In genomic region chr10:34139559-34139958, GRCh38 we compare ENCODE assay signal across 1 cellular context.
TF ChIP-seq lines count a peak whose summit lies in the region.

No MANE protein-coding gene starts in this region.

TF ChIP-seq in HEK293, 187 proteins besides CTCF, POLR2A, EP300 and RAD21 (continued from another document and continues in another):
- peak; percentile 70; the same call in 1 of the 2 replicates for TF ChIP-seq PRDM4 (tag by site-specific recombination; IDR thresholded peaks at IDR 0.05)
- no peak for TF ChIP-seq ZNF707 (tag by site-specific recombination; IDR thresholded peaks at IDR 0.05)
- TF ChIP-seq ZNF266 (tag by site-specific recombination; IDR thresholded peaks at IDR 0.05; ENCODE audit: low read depth) = no peak
- TF ChIP-seq ZNF610 (tag by site-specific recombination; IDR thresholded peaks at IDR 0.05; ENCODE audit: borderline replicate concordance) = no peak
- peak; percentile 82 for TF ChIP-seq ZBTB17 (tag by site-specific recombination; IDR thresholded peaks at IDR 0.05)
- no peak for TF ChIP-seq ZNF16 (tag by site-specific recombination; IDR thresholded peaks at IDR 0.05; ENCODE audit: low read depth)
- 0 out of 2 replicates have a peak, but pooled peaks have one; percentile 29 for TF ChIP-seq ZNF518A (tag by site-specific recombination; conservative IDR thresholded peaks at IDR 0.05; ENCODE audit: low read depth)
- TF ChIP-seq SP7 (tag by site-specific recombination; IDR thresholded peaks at IDR 0.05) = peak; percentile 56; the same call in 1 of the 2 replicates
- no peak for TF ChIP-seq YY2 (tag by site-specific recombination; IDR thresholded peaks at IDR 0.05)
- peak; percentile 97 for TF ChIP-seq ZNF629 (tag by site-specific recombination; IDR thresholded peaks at IDR 0.05)
- peak; percentile 57; the same call in 1 of the 2 replicates for TF ChIP-seq ZNF639 (tag by site-specific recombination; IDR thresholded peaks at IDR 0.05)
- peak; percentile 76 for TF ChIP-seq INSM2 (tag by site-specific recombination; IDR thresholded peaks at IDR 0.05)
- TF ChIP-seq GLI2 (tag by site-specific recombination; IDR thresholded peaks at IDR 0.05; ENCODE audit: borderline replicate concordance, low read depth) = no peak; the same call in 1 of the 2 replicates
- TF ChIP-seq ZNF677 (tag by site-specific recombination; IDR thresholded peaks at IDR 0.05) = no peak
- no peak for TF ChIP-seq MEIS1 (CRISPR knock-in tag; IDR thresholded peaks at IDR 0.05; ENCODE audit: borderline replicate concordance)
- no peak for TF ChIP-seq ZNF423 (tag by site-specific recombination; IDR thresholded peaks at IDR 0.05)
- no peak for TF ChIP-seq ZNF148 (tag by site-specific recombination; IDR thresholded peaks at IDR 0.05; ENCODE audit: borderline replicate concordance)
- TF ChIP-seq REPIN1 (tag by site-specific recombination; IDR thresholded peaks at IDR 0.05; ENCODE audit: low read depth) = no peak
- TF ChIP-seq ZBTB1 (tag by site-specific recombination; IDR thresholded peaks at IDR 0.05) = 0 out of 2 replicates have a peak, but pooled peaks have one; percentile 27
- TF ChIP-seq ZNF776 (tag by site-specific recombination; IDR thresholded peaks at IDR 0.05; ENCODE audit: borderline replicate concordance) = no peak
- peak; percentile 23; the same call in 1 of the 2 replicates for TF ChIP-seq ZNF335 (tag by site-specific recombination; conservative IDR thresholded peaks at IDR 0.05)
- TF ChIP-seq ZNF692 (tag by site-specific recombination; IDR thresholded peaks at IDR 0.05) = peak; percentile 61; the same call in 1 of the 2 replicates
- no peak for TF ChIP-seq KLF8 (tag by site-specific recombination; IDR thresholded peaks at IDR 0.05)
- no peak for TF ChIP-seq ZNF140 (tag by site-specific recombination; IDR thresholded peaks at IDR 0.05)
- no peak for TF ChIP-seq ZNF433 (tag by site-specific recombination; IDR thresholded peaks at IDR 0.05; ENCODE audit: low read depth)
- no peak for TF ChIP-seq ZNF23 (tag by site-specific recombination; IDR thresholded peaks at IDR 0.05; ENCODE audit: borderline replicate concordance)
- peak; percentile 77 for TF ChIP-seq ZSCAN30 (tag by site-specific recombination; IDR thresholded peaks at IDR 0.05)
- TF ChIP-seq ZEB2 (tag by site-specific recombination; IDR thresholded peaks at IDR 0.05) = peak; percentile 92
- no peak for TF ChIP-seq KLF17 (tag by site-specific recombination; IDR thresholded peaks at IDR 0.05)
- no peak for TF ChIP-seq ZNF341 (tag by site-specific recombination; IDR thresholded peaks at IDR 0.05; ENCODE audit: low read depth)
- TF ChIP-seq ZBTB8A (tag by site-specific recombination; IDR thresholded peaks at IDR 0.05) = no peak
- no peak for TF ChIP-seq ZNF350 (tag by site-specific recombination; IDR thresholded peaks at IDR 0.05)
- TF ChIP-seq GLIS2 (tag by site-specific recombination; IDR thresholded peaks at IDR 0.05) = no peak
- 0 out of 2 replicates have a peak, but pooled peaks have one; percentile 59 for TF ChIP-seq ZNF2 (tag by site-specific recombination; IDR thresholded peaks at IDR 0.05)
- TF ChIP-seq FEZF1 (tag by site-specific recombination; IDR thresholded peaks at IDR 0.05) = peak; percentile 32; the same call in 1 of the 2 replicates
- TF ChIP-seq ZNF555 (tag by site-specific recombination; conservative IDR thresholded peaks at IDR 0.05) = no peak
- TF ChIP-seq ZBTB48 (tag by site-specific recombination; IDR thresholded peaks at IDR 0.05) = no peak
- peak; percentile 62; the same call in 1 of the 2 replicates for TF ChIP-seq ZNF10 (tag by site-specific recombination; IDR thresholded peaks at IDR 0.05)
- TF ChIP-seq ZBTB11 (tag by site-specific recombination; conservative IDR thresholded peaks at IDR 0.05; ENCODE audit: low read depth) = no peak
- TF ChIP-seq ZFHX2 (tag by site-specific recombination; conservative IDR thresholded peaks at IDR 0.05) = no peak
- no peak for TF ChIP-seq ZNF248 (tag by site-specific recombination; IDR thresholded peaks at IDR 0.05)
- no peak for TF ChIP-seq ZNF394 (tag by site-specific recombination; IDR thresholded peaks at IDR 0.05; ENCODE audit: borderline replicate concordance)
- TF ChIP-seq ZNF169 (tag by site-specific recombination; IDR thresholded peaks at IDR 0.05) = no peak
- no peak for TF ChIP-seq ZNF202 (tag by site-specific recombination; IDR thresholded peaks at IDR 0.05; ENCODE audit: borderline replicate concordance)
- no peak for TF ChIP-seq ZIC2 (tag by site-specific recombination; IDR thresholded peaks at IDR 0.05)
- no peak for TF ChIP-seq ZSCAN23 (tag by site-specific recombination; IDR thresholded peaks at IDR 0.05)
- no peak for TF ChIP-seq KLF7 (tag by site-specific recombination; IDR thresholded peaks at IDR 0.05; ENCODE audit: borderline replicate concordance)
